ENCODE assay signal across 2 cellular contexts in genomic region chr15:92011611-92012367, GRCh38.
TF ChIP-seq lines count a peak whose summit lies in the region.

No MANE protein-coding gene starts in this region.

TF ChIP-seq in liver, 16 proteins besides CTCF, POLR2A, EP300 and RAD21 (continued from another document):
- TF ChIP-seq, protein P1, sequence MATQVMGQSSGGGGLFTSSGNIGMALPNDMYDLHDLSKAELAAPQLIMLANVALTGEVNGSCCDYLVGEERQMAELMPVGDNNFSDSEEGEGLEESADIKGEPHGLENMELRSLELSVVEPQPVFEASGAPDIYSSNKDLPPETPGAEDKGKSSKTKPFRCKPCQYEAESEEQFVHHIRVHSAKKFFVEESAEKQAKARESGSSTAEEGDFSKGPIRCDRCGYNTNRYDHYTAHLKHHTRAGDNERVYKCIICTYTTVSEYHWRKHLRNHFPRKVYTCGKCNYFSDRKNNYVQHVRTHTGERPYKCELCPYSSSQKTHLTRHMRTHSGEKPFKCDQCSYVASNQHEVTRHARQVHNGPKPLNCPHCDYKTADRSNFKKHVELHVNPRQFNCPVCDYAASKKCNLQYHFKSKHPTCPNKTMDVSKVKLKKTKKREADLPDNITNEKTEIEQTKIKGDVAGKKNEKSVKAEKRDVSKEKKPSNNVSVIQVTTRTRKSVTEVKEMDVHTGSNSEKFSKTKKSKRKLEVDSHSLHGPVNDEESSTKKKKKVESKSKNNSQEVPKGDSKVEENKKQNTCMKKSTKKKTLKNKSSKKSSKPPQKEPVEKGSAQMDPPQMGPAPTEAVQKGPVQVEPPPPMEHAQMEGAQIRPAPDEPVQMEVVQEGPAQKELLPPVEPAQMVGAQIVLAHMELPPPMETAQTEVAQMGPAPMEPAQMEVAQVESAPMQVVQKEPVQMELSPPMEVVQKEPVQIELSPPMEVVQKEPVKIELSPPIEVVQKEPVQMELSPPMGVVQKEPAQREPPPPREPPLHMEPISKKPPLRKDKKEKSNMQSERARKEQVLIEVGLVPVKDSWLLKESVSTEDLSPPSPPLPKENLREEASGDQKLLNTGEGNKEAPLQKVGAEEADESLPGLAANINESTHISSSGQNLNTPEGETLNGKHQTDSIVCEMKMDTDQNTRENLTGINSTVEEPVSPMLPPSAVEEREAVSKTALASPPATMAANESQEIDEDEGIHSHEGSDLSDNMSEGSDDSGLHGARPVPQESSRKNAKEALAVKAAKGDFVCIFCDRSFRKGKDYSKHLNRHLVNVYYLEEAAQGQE (IDR thresholded peaks at IDR 0.05), result no peak
- TF ChIP-seq HNF4G (IDR thresholded peaks at IDR 0.05), result no peak
- TF ChIP-seq, protein P2, sequence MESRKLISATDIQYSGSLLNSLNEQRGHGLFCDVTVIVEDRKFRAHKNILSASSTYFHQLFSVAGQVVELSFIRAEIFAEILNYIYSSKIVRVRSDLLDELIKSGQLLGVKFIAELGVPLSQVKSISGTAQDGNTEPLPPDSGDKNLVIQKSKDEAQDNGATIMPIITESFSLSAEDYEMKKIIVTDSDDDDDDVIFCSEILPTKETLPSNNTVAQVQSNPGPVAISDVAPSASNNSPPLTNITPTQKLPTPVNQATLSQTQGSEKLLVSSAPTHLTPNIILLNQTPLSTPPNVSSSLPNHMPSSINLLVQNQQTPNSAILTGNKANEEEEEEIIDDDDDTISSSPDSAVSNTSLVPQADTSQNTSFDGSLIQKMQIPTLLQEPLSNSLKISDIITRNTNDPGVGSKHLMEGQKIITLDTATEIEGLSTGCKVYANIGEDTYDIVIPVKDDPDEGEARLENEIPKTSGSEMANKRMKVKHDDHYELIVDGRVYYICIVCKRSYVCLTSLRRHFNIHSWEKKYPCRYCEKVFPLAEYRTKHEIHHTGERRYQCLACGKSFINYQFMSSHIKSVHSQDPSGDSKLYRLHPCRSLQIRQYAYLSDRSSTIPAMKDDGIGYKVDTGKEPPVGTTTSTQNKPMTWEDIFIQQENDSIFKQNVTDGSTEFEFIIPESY (IDR thresholded peaks at IDR 0.05), result no peak
- TF ChIP-seq RXRA (IDR thresholded peaks at IDR 0.05), result no peak
- no peak for TF ChIP-seq NR2F2 (IDR thresholded peaks at IDR 0.05)
- TF ChIP-seq EGR1 (IDR thresholded peaks at IDR 0.05; ENCODE audit: low read depth in 2 of 2), result no peak
- TF ChIP-seq FOXA1 (IDR thresholded peaks at IDR 0.05), result no peak
- TF ChIP-seq MAX (IDR thresholded peaks at IDR 0.05), result no peak
- TF ChIP-seq JUND (IDR thresholded peaks at IDR 0.05), result no peak
- TF ChIP-seq TAF1 (conservative IDR thresholded peaks at IDR 0.05), result no peak

TF ChIP-seq in HepG2, 621 proteins besides CTCF, POLR2A, EP300 and RAD21 (continued from another document):
- TF ChIP-seq, protein P3, sequence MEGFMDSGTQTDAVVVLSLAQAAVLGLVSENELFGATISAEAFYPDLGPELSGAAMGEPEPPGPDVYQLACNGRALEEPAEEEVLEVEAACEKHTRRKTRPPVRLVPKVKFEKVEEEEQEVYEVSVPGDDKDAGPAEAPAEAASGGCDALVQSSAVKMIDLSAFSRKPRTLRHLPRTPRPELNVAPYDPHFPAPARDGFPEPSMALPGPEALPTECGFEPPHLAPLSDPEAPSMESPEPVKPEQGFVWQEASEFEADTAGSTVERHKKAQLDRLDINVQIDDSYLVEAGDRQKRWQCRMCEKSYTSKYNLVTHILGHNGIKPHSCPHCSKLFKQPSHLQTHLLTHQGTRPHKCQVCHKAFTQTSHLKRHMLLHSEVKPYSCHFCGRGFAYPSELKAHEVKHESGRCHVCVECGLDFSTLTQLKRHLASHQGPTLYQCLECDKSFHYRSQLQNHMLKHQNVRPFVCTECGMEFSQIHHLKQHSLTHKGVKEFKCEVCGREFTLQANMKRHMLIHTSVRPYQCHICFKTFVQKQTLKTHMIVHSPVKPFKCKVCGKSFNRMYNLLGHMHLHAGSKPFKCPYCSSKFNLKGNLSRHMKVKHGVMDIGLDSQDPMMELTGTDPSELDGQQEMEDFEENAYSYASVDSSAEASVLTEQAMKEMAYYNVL (CRISPR knock-in tag; IDR thresholded peaks at IDR 0.05; ENCODE audit: borderline replicate concordance), result no peak
- TF ChIP-seq ZNF652 (CRISPR knock-in tag; IDR thresholded peaks at IDR 0.05; ENCODE audit: borderline replicate concordance, low read depth) (no peak), CBX1 (IDR thresholded peaks at IDR 0.05; ENCODE audit: low read depth) (no peak), SNAI1 (CRISPR knock-in tag; IDR thresholded peaks at IDR 0.05; ENCODE audit: borderline replicate concordance) (no peak)
- TF ChIP-seq, protein P4, sequence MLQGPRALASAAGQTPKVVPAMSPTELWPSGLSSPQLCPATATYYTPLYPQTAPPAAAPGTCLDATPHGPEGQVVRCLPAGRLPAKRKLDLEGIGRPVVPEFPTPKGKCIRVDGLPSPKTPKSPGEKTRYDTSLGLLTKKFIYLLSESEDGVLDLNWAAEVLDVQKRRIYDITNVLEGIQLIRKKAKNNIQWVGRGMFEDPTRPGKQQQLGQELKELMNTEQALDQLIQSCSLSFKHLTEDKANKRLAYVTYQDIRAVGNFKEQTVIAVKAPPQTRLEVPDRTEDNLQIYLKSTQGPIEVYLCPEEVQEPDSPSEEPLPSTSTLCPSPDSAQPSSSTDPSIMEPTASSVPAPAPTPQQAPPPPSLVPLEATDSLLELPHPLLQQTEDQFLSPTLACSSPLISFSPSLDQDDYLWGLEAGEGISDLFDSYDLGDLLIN (CRISPR knock-in tag; IDR thresholded peaks at IDR 0.05; ENCODE audit: borderline replicate concordance), result no peak
